ENCODE assay signal across 9 cellular contexts in the genomic region with DNA sequence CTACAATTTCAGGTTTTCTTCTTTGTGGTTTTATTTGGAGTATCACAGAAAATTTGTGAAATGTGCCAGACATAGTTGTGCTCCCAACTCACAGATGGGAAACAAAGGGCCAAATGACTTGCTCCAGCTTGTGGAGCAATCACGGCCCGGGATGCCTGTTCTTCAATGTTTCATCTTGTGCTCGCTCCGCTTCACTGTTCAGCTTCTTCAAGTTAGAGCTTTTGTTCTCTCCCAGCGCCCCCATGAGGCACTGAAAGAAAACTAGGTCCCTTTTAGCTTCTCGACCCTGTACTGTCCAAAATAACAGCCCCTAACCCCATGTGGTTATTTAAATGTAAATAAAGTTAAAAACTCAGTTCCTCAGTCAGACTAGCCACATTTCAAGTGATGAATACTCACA.
DNase-seq lines count a peak whose midpoint lies in the region; ATAC-seq and TF ChIP-seq lines count a peak whose summit lies in the region.
"Had no signal": no experiment of that assay in that cellular context is flagged by ENCODE, and none has a peak within 500 bp of the region (broad histone marks: within the 10 kb centered on the region; RNA-seq: fewer than 3 reads in every experiment).

No MANE protein-coding gene starts in this region.

- POLR2A ChIA-PET in HEK293 (lab: Yijun Ruan, JAX), result no interaction called here

- H3K4me1 ChIP-seq in HEK293 (ENCODE audit: control insufficient read depth, insufficient read depth, low read length) (no peaks in the 10 kb centered on the region), prostate gland (replicated peaks) (no peaks in the 10 kb centered on the region)

- H3K4me3 ChIP-seq in HEK293 (ENCODE audit: low read depth, low read length) (no peak overlapping the region), prostate gland (no peak overlapping the region)

- no peak for TF ChIP-seq POLR2A in prostate gland (IDR thresholded peaks at IDR 0.05)

- WGBS in prostate gland, result 22% methylated on average over 6 of the region's 6 CpGs

- TF ChIP-seq CTCF in HEK293 (tag by site-specific recombination; IDR thresholded peaks at IDR 0.05) (no peak), endothelial cell (IDR thresholded peaks at IDR 0.05; ENCODE audit: unreplicated experiment) (no peak), nephron progenitor cell (IDR thresholded peaks at IDR 0.05) (peak; percentile 43), prostate gland (IDR thresholded peaks at IDR 0.05) (no peak)

- DNase-seq in NCI-H524 treated with DMSO at 0.1 percent for 48 hours (lab: John Stamatoyannopoulos, UW), result peak; percentile 49
- DNase-seq in endothelial cell (ENCODE audit: low spot score), result peak; percentile 51
- peak; percentile 37 for DNase-seq in nephron progenitor cell
- no peak for DNase-seq in prostate gland (ENCODE audit: low spot score)
- no peak for DNase-seq in NCI-H1436 treated with DMSO at 0.1 percent for 48 hours (lab: John Stamatoyannopoulos, UW)
- DNase-seq: stimulated activated CD4-positive, alpha-beta T cell treated with anti-CD3 and anti-CD28 coated beads, Interleukin-4, amount 100 ng/mL, for 4 hours had no signal

- no peaks in the 10 kb centered on the region for H3K27me3 Mint-ChIP-seq in endothelial cell (ENCODE audit: unreplicated experiment)
- peaks cover 3% of the 10 kb centered on the region for H3K27me3 Mint-ChIP-seq in nephron progenitor cell (ENCODE audit: low read depth, poor library complexity)

- no peaks in the 10 kb centered on the region for H3K9me3 ChIP-seq in HEK293 (ENCODE audit: control insufficient read depth, insufficient read depth, low read depth, low read length)
- no peaks in the 10 kb centered on the region for H3K9me3 ChIP-seq in prostate gland

- intact Hi-C loops in prostate gland (cut with DNase I), result no loop called here

- H3K27ac Mint-ChIP-seq in endothelial cell (ENCODE audit: unreplicated experiment) (no peak overlapping the region), nephron progenitor cell (no peak overlapping the region)

- H3K27me3 ChIP-seq in prostate gland (replicated peaks; ENCODE audit: insufficient read depth), result no peaks in the 10 kb centered on the region

- no peaks in the 10 kb centered on the region for H3K36me3 Mint-ChIP-seq in endothelial cell (ENCODE audit: low read depth, unreplicated experiment)
- no peaks in the 10 kb centered on the region for H3K36me3 Mint-ChIP-seq in nephron progenitor cell (ENCODE audit: low read depth)

- CTCF ChIA-PET in HEK293 (lab: Yijun Ruan, JAX), result interaction anchor here (0.5 to 1.8 kb wide), 19 partner anchors 12 to 771 kb away, joined by 3 to 21 read pairs (median 3); no protein-coding TSS in a partner anchor

- H3K36me3 ChIP-seq in HEK293 (ENCODE audit: control insufficient read depth in 2 of 2, insufficient read depth in 1 of 2, low read length in 2 of 2), result no peaks in the 10 kb centered on the region
- no peaks in the 10 kb centered on the region for H3K36me3 ChIP-seq in prostate gland

- H3K27ac ChIP-seq in HEK293 (ENCODE audit: extremely low read depth, low read depth, low read length), result no peak overlapping the region
- H3K27ac ChIP-seq in prostate gland, result no peak overlapping the region

- H3K4me3 Mint-ChIP-seq in endothelial cell (ENCODE audit: unreplicated experiment) (no peak overlapping the region), nephron progenitor cell (no peak overlapping the region)

- H3K4me1 Mint-ChIP-seq in endothelial cell (ENCODE audit: unreplicated experiment), result peaks cover 10% of the 10 kb centered on the region
- peaks cover 13% of the 10 kb centered on the region for H3K4me1 Mint-ChIP-seq in nephron progenitor cell

- no peaks in the 10 kb centered on the region for H3K9me3 Mint-ChIP-seq in endothelial cell (ENCODE audit: unreplicated experiment)
- H3K9me3 Mint-ChIP-seq in nephron progenitor cell, result peaks cover 5% of the 10 kb centered on the region

- ATAC-seq in GM21390 (IDR thresholded peaks at IDR 0.05; ENCODE audit: unreplicated experiment) (no peak), GM19328 (IDR thresholded peaks at IDR 0.05; ENCODE audit: unreplicated experiment) (no peak)

TF ChIP-seq in HEK293, 187 proteins besides CTCF, POLR2A, EP300 and RAD21:
- TF ChIP-seq ZSCAN18 (tag by site-specific recombination; IDR thresholded peaks at IDR 0.05) (no peak), FEZF1 (tag by site-specific recombination; IDR thresholded peaks at IDR 0.05) (no peak), ZNF155 (tag by site-specific recombination; IDR thresholded peaks at IDR 0.05) (no peak), ZNF223 (tag by site-specific recombination; IDR thresholded peaks at IDR 0.05) (no peak), ZNF654 (tag by site-specific recombination; IDR thresholded peaks at IDR 0.05; ENCODE audit: low read depth) (peak; percentile 27), ZNF48 (tag by site-specific recombination; IDR thresholded peaks at IDR 0.05) (no peak)

Comparison
In these comparisons a context has a peak if more than half of its experiments do, and no peak if none do; other contexts are left out.
1. DNase-seq: peak in NCI-H524 treated with DMSO at 0.1 percent for 48 hours (single experiment), endothelial cell (single experiment) and nephron progenitor cell (single experiment); none in prostate gland (single experiment) and NCI-H1436 treated with DMSO at 0.1 percent for 48 hours (single experiment).